7 cellular contexts compared by ENCODE assay signal in the genomic region with DNA sequence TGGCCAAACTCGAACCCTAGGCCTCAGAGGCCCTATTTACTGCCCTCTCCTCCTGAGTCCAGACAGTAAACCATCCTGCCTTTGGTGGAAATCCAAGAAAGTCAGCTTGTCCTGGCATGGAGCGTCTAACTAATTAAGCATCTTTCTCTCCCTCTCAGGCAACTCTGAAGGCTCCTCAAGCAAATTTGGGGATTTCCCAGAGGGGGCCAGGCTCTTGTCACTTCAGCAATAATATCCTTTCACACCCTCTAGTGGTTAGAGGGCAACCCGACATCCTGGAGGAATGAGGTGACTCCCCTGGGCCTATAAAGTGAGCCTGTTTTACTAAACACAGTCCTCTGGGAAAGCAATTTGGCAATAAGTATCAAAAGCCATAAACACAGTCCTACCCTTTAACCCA.
DNase-seq lines count a peak whose midpoint lies in the region; ATAC-seq and TF ChIP-seq lines count a peak whose summit lies in the region.

No MANE protein-coding gene starts in this region.

- H2AFZ ChIP-seq in HCT116 (ENCODE audit: low read depth, low read length, poor library complexity, severe bottlenecking) (no peak overlapping the region), MM.1S (ENCODE audit: low read length) (peak overlapping the region; percentile 6; the same call in 1 of the 2 replicates)

- WGBS in ovary, 3 donors = 14 to 28% (median 20%) methylated on average over 3 of the region's 3 CpGs

- no peaks in the 10 kb centered on the region for H3K9me3 ChIP-seq in HCT116 (ENCODE audit: control insufficient read depth in 1 of 2, insufficient read depth in 1 of 2, low read depth in 1 of 2, low read length in 2 of 2)
- H3K9me3 ChIP-seq in MM.1S (replicated peaks; ENCODE audit: insufficient read depth, low read length) = no peaks in the 10 kb centered on the region
- H3K9me3 ChIP-seq in gastrocnemius medialis = no peaks in the 10 kb centered on the region
- no peaks in the 10 kb centered on the region for H3K9me3 ChIP-seq in ovary

- no peak overlapping the region for H3K4me2 ChIP-seq in HCT116 (ENCODE audit: low read length)
- no peak overlapping the region for H3K4me2 ChIP-seq in MM.1S (ENCODE audit: low read depth, low read length)

- no peaks in the 10 kb centered on the region for H3K36me3 ChIP-seq in HCT116 (ENCODE audit: control insufficient read depth in 1 of 2, insufficient read depth in 2 of 2, low read length in 2 of 2)
- no peaks in the 10 kb centered on the region for H3K36me3 ChIP-seq in MM.1S (replicated peaks; ENCODE audit: insufficient read depth, low read length)
- H3K36me3 ChIP-seq in gastrocnemius medialis = no peaks in the 10 kb centered on the region
- no peaks in the 10 kb centered on the region for H3K36me3 ChIP-seq in ovary

- in situ Hi-C loops in gastrocnemius medialis (cut with MboI; ENCODE audit: low sequenced_read_pairs in 4 of 4) = no loop called here

- DNase-seq in HCT116 (ENCODE audit: low read depth, low spot score) = peak; percentile 63
- peak; percentile 85 for DNase-seq in MM.1S
- DNase-seq in effector CD8-positive, alpha-beta T cell (lab: John Stamatoyannopoulos, UW) = peak; percentile 58
- DNase-seq in gastrocnemius medialis = no peak
- no peak for DNase-seq in ovary

- no peak overlapping the region for H3K9ac ChIP-seq in HCT116 (ENCODE audit: low read length)
- no peak overlapping the region for H3K9ac ChIP-seq in MM.1S (ENCODE audit: low read length)

- RAD21 ChIA-PET in HCT116 (lab: Charles Lee; ENCODE audit: low non-redundant PET in 1 of 2, low total read pairs in 2 of 2, uncharacterized antibody in 2 of 2, unreplicated experiment in 2 of 2) = no interaction called here

- H3K27me3 ChIP-seq in HCT116 (ENCODE audit: insufficient read depth, low read length) = no peaks in the 10 kb centered on the region
- no peaks in the 10 kb centered on the region for H3K27me3 ChIP-seq in MM.1S (replicated peaks; ENCODE audit: insufficient read depth, low read length)
- H3K27me3 ChIP-seq in gastrocnemius medialis = no peaks in the 10 kb centered on the region
- no peaks in the 10 kb centered on the region for H3K27me3 ChIP-seq in ovary

- BruUV-seq in HCT116 (replicated peaks; lab: Mats Ljungman, UMichigan) = no TSS peak

- H4K20me1 ChIP-seq in HCT116 (ENCODE audit: insufficient read depth) (no peaks in the 10 kb centered on the region), MM.1S (ENCODE audit: insufficient read depth, low read length) (no peaks in the 10 kb centered on the region)

- H3K27ac ChIP-seq in HCT116 (ENCODE audit: low read depth, low read length) (no peak overlapping the region), MM.1S (ENCODE audit: low read length) (no peak overlapping the region), gastrocnemius medialis (no peak overlapping the region), ovary (no peak overlapping the region)

- H3K9me2 ChIP-seq in HCT116 (ENCODE audit: insufficient read depth) = no peaks in the 10 kb centered on the region
- no peaks in the 10 kb centered on the region for H3K9me2 ChIP-seq in MM.1S (replicated peaks; ENCODE audit: insufficient read depth, low read length)

- peak; percentile 71 to 90 (median 89) for TF ChIP-seq CTCF in HCT116 (IDR thresholded peaks at IDR 0.05 in 2 of 3, conservative IDR thresholded peaks at IDR 0.05 in 1 of 3; ENCODE audit: borderline replicate concordance in 1 of 3, insufficient read depth in 1 of 3, low read depth in 2 of 3, low read length in 2 of 3)
- TF ChIP-seq CTCF in MM.1S (IDR thresholded peaks at IDR 0.05; ENCODE audit: low read length) = peak; percentile 81
- TF ChIP-seq CTCF in gastrocnemius medialis (IDR thresholded peaks at IDR 0.05 in 4 of 5, conservative IDR thresholded peaks at IDR 0.05 in 1 of 5) = peak in 4 of 5 experiments; percentile 19 to 46 (median 35)
- no peak for TF ChIP-seq CTCF in ovary (IDR thresholded peaks at IDR 0.05)

- TF ChIP-seq POLR2A in HCT116 (IDR thresholded peaks at IDR 0.05; ENCODE audit: borderline replicate concordance, extremely low read depth, insufficient read depth, insufficient read length) = no peak
- TF ChIP-seq POLR2A in gastrocnemius medialis (IDR thresholded peaks at IDR 0.05) = no peak
- TF ChIP-seq POLR2A in ovary (IDR thresholded peaks at IDR 0.05) = no peak

- H3F3A ChIP-seq in MM.1S (ENCODE audit: insufficient read depth, low read length) = no peaks in the 10 kb centered on the region

- no peak for TF ChIP-seq EP300 in ovary (IDR thresholded peaks at IDR 0.05)

- peak; percentile 72 for TF ChIP-seq RAD21 in HCT116 (IDR thresholded peaks at IDR 0.05; ENCODE audit: low read depth)

- POLR2A ChIA-PET in HCT116 (lab: Charles Lee) = no interaction called here

- H3K4me3 ChIP-seq in HCT116 (replicated peaks in 1 of 2; ENCODE audit: low read depth in 1 of 2, low read length in 2 of 2) (no peak overlapping the region), MM.1S (ENCODE audit: low read length) (no peak overlapping the region), gastrocnemius medialis (no peak overlapping the region), ovary (no peak overlapping the region)

- CTCF ChIA-PET in HCT116 (lab: Charles Lee) = interaction anchor here (0.9 to 2.5 kb wide), 3 partner anchors 25 to 154 kb away, joined by 3 to 12 read pairs (median 5); partner anchors contain the start of gene NOG

- H3K4me1 ChIP-seq in HCT116 (ENCODE audit: control insufficient read depth in 1 of 2, insufficient read depth in 2 of 2, low read length in 2 of 2) = no peaks in the 10 kb centered on the region
- H3K4me1 ChIP-seq in MM.1S (ENCODE audit: low read length) = 0 out of 2 replicates have a peak, but pooled peaks cover 5% of the 10 kb centered on the region
- H3K4me1 ChIP-seq in gastrocnemius medialis = no peaks in the 10 kb centered on the region
- H3K4me1 ChIP-seq in ovary (ENCODE audit: insufficient read depth) = no peaks in the 10 kb centered on the region

- intact Hi-C loops in HCT116 (cut with micrococcal nuclease) = loop anchor here (2.0 kb wide), 1 partner anchor 61 kb away; the partner anchor contains the start of gene NOG
- intact Hi-C loops in gastrocnemius medialis (cut with DNase I; ENCODE audit: low total_unique reads) = no loop called here
- intact Hi-C loops in ovary (cut with DNase I) = no loop called here

- H3K79me2 ChIP-seq in HCT116 (ENCODE audit: insufficient read depth, low read length) = no peaks in the 10 kb centered on the region
- no peaks in the 10 kb centered on the region for H3K79me2 ChIP-seq in MM.1S (ENCODE audit: low read length)

- ATAC-seq in GM18499 (IDR thresholded peaks at IDR 0.05; ENCODE audit: insufficient read depth, unreplicated experiment) (peak; percentile 88), HCT116 (peak; percentile 96), gastrocnemius medialis (no peak)
- ATAC-seq in activated CD4-positive, CD25-positive, alpha-beta regulatory T cell treated with anti-CD3 and anti-CD28 coated beads, Interleukin-2, amount 50 U/mL, for 24 hours = peak; percentile 92 to 96

TF ChIP-seq in HCT116, 20 proteins besides CTCF, POLR2A, EP300 and RAD21:
- TF ChIP-seq ZFX (IDR thresholded peaks at IDR 0.05) (0 out of 2 replicates have a peak, but pooled peaks have one; percentile 20), TCF7L2 (IDR thresholded peaks at IDR 0.05; ENCODE audit: borderline replicate concordance, extremely low read depth, insufficient read depth, insufficient read length) (no peak)

Comparison
In these comparisons a context has a peak if more than half of its experiments do, and no peak if none do; other contexts are left out.
1. ATAC-seq: peak in GM18499 (single experiment), HCT116 (single experiment) and activated CD4-positive, CD25-positive, alpha-beta regulatory T cell treated with anti-CD3 and anti-CD28 coated beads, Interleukin-2, amount 50 U/mL, for 24 hours (2 of 2); none in gastrocnemius medialis (0 of 2).
2. DNase-seq: peak in HCT116 (single experiment), MM.1S (single experiment) and effector CD8-positive, alpha-beta T cell (single experiment); none in gastrocnemius medialis (0 of 2) and ovary (0 of 5).
3. CTCF ChIP-seq: peak in HCT116 (3 of 3), MM.1S (single experiment) and gastrocnemius medialis (4 of 5); none in ovary (0 of 3).